Comparison of ENCODE assay signal across 19 cellular contexts in genomic region chr1:208525417-208525816, GRCh38.
A peak's percentile ranks its signal among the peaks of the same experiment; 100 is the strongest.
DNase-seq lines count a peak whose midpoint lies in the region; ATAC-seq and TF ChIP-seq lines count a peak whose summit lies in the region.
"Had no signal": no experiment of that assay in that cellular context is flagged by ENCODE, and none has a peak within 500 bp of the region (broad histone marks: within the 10 kb centered on the region; RNA-seq: fewer than 3 reads in every experiment).

No MANE protein-coding gene starts in this region.

- no CpG with 5 or more reads among the region's 3 CpGs for WGBS in trophoblast cell (ENCODE audit: extremely low coverage, insufficient coverage, insufficient read length)
- WGBS in lower leg skin, 2 donors = 58 to 59% methylated on average over 3 of the region's 3 CpGs

- no peaks in the 10 kb centered on the region for H3K27me3 ChIP-seq in trophoblast cell (ENCODE audit: insufficient read depth, low read length)
- H3K27me3 ChIP-seq: SJCRH30 had no signal

- H4K12ac ChIP-seq in trophoblast cell (ENCODE audit: low read depth, low read length) = no peak overlapping the region

- no peak overlapping the region for H2BK12ac ChIP-seq in trophoblast cell (ENCODE audit: low read length)

- H3K4ac ChIP-seq in trophoblast cell (ENCODE audit: low read depth, low read length) = no peak overlapping the region

- no peak overlapping the region for H2BK120ac ChIP-seq in trophoblast cell (ENCODE audit: insufficient read depth, low read length, poor library complexity)

- H4K91ac ChIP-seq in trophoblast cell (ENCODE audit: low read depth, low read length) = no peak overlapping the region

- H3K4me2 ChIP-seq in trophoblast cell (ENCODE audit: low read length) = no peak overlapping the region
- H3K4me2 ChIP-seq: PC-9 had no signal

- no peak overlapping the region for H3K27ac ChIP-seq in trophoblast cell (ENCODE audit: low read depth, low read length)
- H3K27ac ChIP-seq: GM23248, PC-9, SJCRH30 had no signal

- no peak overlapping the region for H3K23ac ChIP-seq in trophoblast cell (ENCODE audit: low read length)

- no peak overlapping the region for H2AK5ac ChIP-seq in trophoblast cell (ENCODE audit: low read length)

- no peak overlapping the region for H2AFZ ChIP-seq in trophoblast cell (ENCODE audit: insufficient read depth, low read length, poor library complexity)
- H2AFZ ChIP-seq: GM23248, PC-9 had no signal

- DNase-seq in DMS53 (lab: John Stamatoyannopoulos, UW) (peak; percentile 33), M059J (ENCODE audit: low read depth) (peak; percentile 24), trophoblast cell (peak; percentile 1 to 42), lower leg skin (ENCODE audit: low spot score in 2 of 2) (no peak)
- no peak for DNase-seq in stimulated activated CD4-positive, alpha-beta T cell treated with anti-CD3 and anti-CD28 coated beads, Interleukin-12 subunit alpha, Interleukin-12 subunit beta, amount 100 ng/mL, for 4 hours
- DNase-seq: ACHN; AML-193; Caco-2; CD4-positive, CD25-positive, alpha-beta regulatory T cell; DMS79; GM23248; NCI-H1417 treated with DMSO at 0.1 percent for 48 hours; NCI-H2081 treated with DMSO at 0.1 percent for 48 hours; PC-9 had no signal

- H3K79me2 ChIP-seq in trophoblast cell (ENCODE audit: control insufficient read depth, insufficient read depth, low read length, poor library complexity) = no peaks in the 10 kb centered on the region

- no peak overlapping the region for H4K8ac ChIP-seq in trophoblast cell (ENCODE audit: low read depth, low read length)

- H3K9ac ChIP-seq in trophoblast cell (ENCODE audit: low read length) = no peak overlapping the region
- H3K9ac ChIP-seq: GM23248 had no signal

- intact Hi-C loops in lower leg skin (cut with DNase I; ENCODE audit: low total_unique reads) = no loop called here

- ATAC-seq in esophagus mucosa (peak; percentile 26), GM21423 (IDR thresholded peaks at IDR 0.05; ENCODE audit: unreplicated experiment) (no peak)
- ATAC-seq: HCT116, K562 had no signal

- peaks cover 2% of the 10 kb centered on the region for H3K79me1 ChIP-seq in trophoblast cell (ENCODE audit: low read length)

- H3K9me3 ChIP-seq in trophoblast cell (ENCODE audit: insufficient read depth, low read depth, low read length) = no peaks in the 10 kb centered on the region
- H3K9me3 ChIP-seq: Caco-2, SJCRH30 had no signal

- no peak overlapping the region for H3K14ac ChIP-seq in trophoblast cell (ENCODE audit: low read length)

- H2BK5ac ChIP-seq in trophoblast cell (ENCODE audit: low read depth, low read length, poor library complexity) = no peak overlapping the region

- H3K4me3 ChIP-seq in trophoblast cell (ENCODE audit: low read depth, low read length) (no peak overlapping the region), lower leg skin (ENCODE audit: low read depth, poor library complexity, severe bottlenecking) (no peak overlapping the region)
- H3K4me3 ChIP-seq: GM23248, K562, PC-9, SJCRH30 had no signal

- no peaks in the 10 kb centered on the region for H3K36me3 ChIP-seq in trophoblast cell (ENCODE audit: control insufficient read depth in 1 of 2, insufficient read depth in 2 of 2, low read length in 2 of 2)
- H3K36me3 ChIP-seq: SJCRH30 had no signal

- H3K18ac ChIP-seq in trophoblast cell (ENCODE audit: low read length) = no peak overlapping the region

- TF ChIP-seq CTCF in lower leg skin (IDR thresholded peaks at IDR 0.05) = no peak

- H3K4me1 ChIP-seq in trophoblast cell (ENCODE audit: control insufficient read depth in 1 of 2, insufficient read depth in 2 of 2, low read length in 2 of 2) = peaks cover 0 to 4% of the 10 kb centered on the region in 2 experiments
- H3K4me1 ChIP-seq: Caco-2 had no signal

- no peak for TF ChIP-seq POLR2A in lower leg skin (IDR thresholded peaks at IDR 0.05)

Comparison
In these comparisons a context has a peak if more than half of its experiments do, and no peak if none do; other contexts are left out.
1. DNase-seq: peak in DMS53 (single experiment), M059J (single experiment) and trophoblast cell (2 of 2); none in stimulated activated CD4-positive, alpha-beta T cell treated with anti-CD3 and anti-CD28 coated beads, Interleukin-12 subunit alpha, Interleukin-12 subunit beta, amount 100 ng/mL, for 4 hours (single experiment) and lower leg skin (0 of 2).